Comparison of ENCODE assay signal across 13 cellular contexts in the genomic region with DNA sequence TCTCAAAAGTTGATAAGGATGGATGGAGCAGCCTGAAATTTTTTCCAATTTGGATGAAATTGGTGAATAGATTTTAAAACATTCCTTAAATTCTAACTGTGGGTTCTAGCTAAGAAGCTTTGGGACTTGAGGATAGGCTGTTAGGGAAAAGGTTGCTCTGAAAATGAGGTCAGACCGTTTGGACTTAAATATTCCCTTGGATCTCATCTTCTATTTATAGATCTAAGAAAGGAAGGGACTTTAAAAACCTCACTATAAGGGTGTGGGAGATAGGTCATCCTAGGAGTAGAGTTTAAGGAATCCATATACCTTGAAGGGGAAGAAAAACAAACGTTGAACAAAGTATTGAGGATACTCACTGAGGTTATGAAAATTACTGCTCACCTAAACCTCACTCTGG. TPM values are rescaled to one million over a fixed set of nuclear protein-coding genes. Genes with fewer than 3 reads are reported as not detected.
A peak's percentile ranks its signal among the peaks of the same experiment; 100 is the strongest.
DNase-seq lines count a peak whose midpoint lies in the region; TF ChIP-seq lines count a peak whose summit lies in the region.
"Had no signal": no experiment of that assay in that cellular context is flagged by ENCODE, and none has a peak within 500 bp of the region (broad histone marks: within the 10 kb centered on the region; RNA-seq: fewer than 3 reads in every experiment).

No MANE protein-coding gene starts in this region.

- H3K36me3 Mint-ChIP-seq in activated naive CD8-positive, alpha-beta T cell, result peaks cover 24% of the 10 kb centered on the region
- peaks cover 13% of the 10 kb centered on the region for H3K36me3 Mint-ChIP-seq in activated naive CD8-positive, alpha-beta T cell treated with anti-CD3 and anti-CD28 coated beads for 36 hours
- H3K36me3 Mint-ChIP-seq in chondrocyte (ENCODE audit: low read depth), result peaks cover 24% of the 10 kb centered on the region
- H3K36me3 Mint-ChIP-seq in nephron progenitor cell (ENCODE audit: low read depth), result peaks cover 50% of the 10 kb centered on the region

- H3K4me3 Mint-ChIP-seq in activated naive CD8-positive, alpha-beta T cell, result no peak overlapping the region
- H3K4me3 Mint-ChIP-seq in activated naive CD8-positive, alpha-beta T cell treated with anti-CD3 and anti-CD28 coated beads for 36 hours, result no peak overlapping the region
- H3K4me3 Mint-ChIP-seq in chondrocyte (ENCODE audit: unreplicated experiment), result no peak overlapping the region
- H3K4me3 Mint-ChIP-seq in nephron progenitor cell, result no peak overlapping the region
- H3K4me3 Mint-ChIP-seq: CD8-positive, alpha-beta T cell had no signal

- no peaks in the 10 kb centered on the region for H3K9me3 Mint-ChIP-seq in activated naive CD8-positive, alpha-beta T cell (ENCODE audit: low read depth)
- H3K9me3 Mint-ChIP-seq in activated naive CD8-positive, alpha-beta T cell treated with anti-CD3 and anti-CD28 coated beads for 36 hours, result no peaks in the 10 kb centered on the region
- H3K9me3 Mint-ChIP-seq in chondrocyte (ENCODE audit: low read depth), result no peaks in the 10 kb centered on the region
- H3K9me3 Mint-ChIP-seq in nephron progenitor cell, result no peaks in the 10 kb centered on the region
- H3K9me3 Mint-ChIP-seq: CD8-positive, alpha-beta T cell had no signal

- DNase-seq in activated naive CD8-positive, alpha-beta T cell treated with anti-CD3 and anti-CD28 coated beads for 36 hours, result no peak
- DNase-seq in chondrocyte (ENCODE audit: low spot score) (no peak), nephron progenitor cell (no peak), SKM-1 (lab: John Stamatoyannopoulos, UW; ENCODE audit: unreplicated experiment) (no peak)
- DNase-seq in activated CD8-positive, alpha-beta memory T cell treated with anti-CD3 and anti-CD28 coated beads for 24 hours, result no peak
- DNase-seq in stimulated activated CD4-positive, alpha-beta T cell treated with anti-CD3 and anti-CD28 coated beads, Interleukin-1b, Interleukin-23, amount 100 ng/mL, for 48 hours, result no peak
- DNase-seq: GF-D8, NCI-H1436, NCI-H1930, NCI-H226 had no signal

- peak overlapping the region; percentile 50 for H3K27ac Mint-ChIP-seq in activated naive CD8-positive, alpha-beta T cell
- H3K27ac Mint-ChIP-seq in activated naive CD8-positive, alpha-beta T cell treated with anti-CD3 and anti-CD28 coated beads for 36 hours, result no peak overlapping the region
- H3K27ac Mint-ChIP-seq in chondrocyte (ENCODE audit: unreplicated experiment) (peak overlapping the region; percentile 54), nephron progenitor cell (peak overlapping the region; percentile 57)

- TF ChIP-seq CTCF in chondrocyte (IDR thresholded peaks at IDR 0.05) (no peak), nephron progenitor cell (IDR thresholded peaks at IDR 0.05) (no peak)

- no peaks in the 10 kb centered on the region for H3K27me3 Mint-ChIP-seq in activated naive CD8-positive, alpha-beta T cell
- H3K27me3 Mint-ChIP-seq in activated naive CD8-positive, alpha-beta T cell treated with anti-CD3 and anti-CD28 coated beads for 36 hours, result no peaks in the 10 kb centered on the region
- H3K27me3 Mint-ChIP-seq in chondrocyte (ENCODE audit: low read depth) (no peaks in the 10 kb centered on the region), nephron progenitor cell (ENCODE audit: low read depth, poor library complexity) (peaks cover 3% of the 10 kb centered on the region)

- no peaks in the 10 kb centered on the region for H3K4me1 Mint-ChIP-seq in activated naive CD8-positive, alpha-beta T cell (ENCODE audit: low read depth)
- H3K4me1 Mint-ChIP-seq in activated naive CD8-positive, alpha-beta T cell treated with anti-CD3 and anti-CD28 coated beads for 36 hours, result peaks cover 2% of the 10 kb centered on the region
- H3K4me1 Mint-ChIP-seq in chondrocyte (ENCODE audit: low read depth), result peaks cover 47% of the 10 kb centered on the region
- H3K4me1 Mint-ChIP-seq in nephron progenitor cell, result peaks cover 8% of the 10 kb centered on the region

RNA-seq across cellular contexts. Expression of a gene that starts 17.4 kb away (rescaled TPM):
- total RNA-seq in activated naive CD8-positive, alpha-beta T cell treated with anti-CD3 and anti-CD28 coated beads for 36 hours, result 1 to 10 TPM; 1.5 to 2.4 TPM
- total RNA-seq in chondrocyte, result 2.1 to 3.4 TPM (median 2.2 TPM) in 3 replicates
- total RNA-seq: GM23248 had no signal
